Comparison of ENCODE assay signal across 15 cellular contexts in genomic region chr9:87428659-87429058, GRCh38.
A peak's percentile ranks its signal among the peaks of the same experiment; 100 is the strongest.
DNase-seq lines count a peak whose midpoint lies in the region; ATAC-seq and TF ChIP-seq lines count a peak whose summit lies in the region.
"Had no signal": no experiment of that assay in that cellular context is flagged by ENCODE, and none has a peak within 500 bp of the region (broad histone marks: within the 10 kb centered on the region; RNA-seq: fewer than 3 reads in every experiment).

No MANE protein-coding gene starts in this region.

- H3K9me3 Mint-ChIP-seq in GM23338, result peaks cover 26% of the 10 kb centered on the region
- peaks cover 20% of the 10 kb centered on the region for H3K9me3 Mint-ChIP-seq in WTC11

- POLR2A ChIA-PET in WTC11 (lab: Charles Lee), result no interaction called here

- CTCF ChIA-PET in WTC11 (lab: Charles Lee), result interaction anchor here (0.8 kb wide), 1 partner anchor 791 kb away, joined by 3 read pairs; no protein-coding TSS in a partner anchor

- H3K4me3 ChIP-seq in GM23338 (no peak overlapping the region), suprapubic skin (no peak overlapping the region), BE2C (ENCODE audit: low read depth, low read length) (no peak overlapping the region)
- H3K4me3 ChIP-seq: MG63 had no signal

- TF ChIP-seq POLR2A in suprapubic skin (IDR thresholded peaks at IDR 0.05), result no peak

- H3K27ac Mint-ChIP-seq in GM23338 (no peak overlapping the region), WTC11 (no peak overlapping the region)
- H3K27ac Mint-ChIP-seq: CD4-positive, alpha-beta T cell had no signal

- H3K9me2 ChIP-seq in GM23338 (ENCODE audit: insufficient read depth), result no peaks in the 10 kb centered on the region

- WGBS in suprapubic skin, result 50% methylated on average over 3 of the region's 3 CpGs

- H3K36me3 Mint-ChIP-seq in GM23338 (ENCODE audit: low read depth) (peaks cover 28% of the 10 kb centered on the region), WTC11 (peaks cover 34% of the 10 kb centered on the region)

- H3F3A ChIP-seq in GM23338 (replicated peaks; ENCODE audit: low read depth), result peaks cover 12% of the 10 kb centered on the region; the same call in 1 of the 2 replicates

- H3K27me3 ChIP-seq in GM23338 (ENCODE audit: insufficient read depth) (no peaks in the 10 kb centered on the region), suprapubic skin (no peaks in the 10 kb centered on the region), BE2C (no peaks in the 10 kb centered on the region)
- H3K27me3 ChIP-seq: MG63 had no signal

- H3K4me1 Mint-ChIP-seq in GM23338, result peaks cover 14% of the 10 kb centered on the region
- H3K4me1 Mint-ChIP-seq in WTC11, result peaks cover 36% of the 10 kb centered on the region

- H3K4me1 ChIP-seq in GM23338 (ENCODE audit: insufficient read depth) (peaks cover 11% of the 10 kb centered on the region; the same call in 1 of the 2 replicates), suprapubic skin (peaks cover 6% of the 10 kb centered on the region), BE2C (no peaks in the 10 kb centered on the region)

- H3K79me2 ChIP-seq in GM23338 (replicated peaks; ENCODE audit: insufficient read depth), result no peaks in the 10 kb centered on the region

- H3K27me3 Mint-ChIP-seq in GM23338 (ENCODE audit: insufficient read depth, low read depth, poor library complexity) (peaks cover 4% of the 10 kb centered on the region), WTC11 (ENCODE audit: low read depth) (peaks cover 13% of the 10 kb centered on the region)
- H3K27me3 Mint-ChIP-seq: CD4-positive, alpha-beta T cell had no signal

- DNase-seq in DMS53 (lab: John Stamatoyannopoulos, UW), result peak; percentile 41
- DNase-seq in GM23338 (ENCODE audit: low spot score), result no peak
- no peak for DNase-seq in WTC11 (ENCODE audit: low spot score)
- peak; percentile 73 for DNase-seq in mucosa of gallbladder (ENCODE audit: low spot score)
- no peak for DNase-seq in suprapubic skin (ENCODE audit: low spot score in 2 of 2)
- DNase-seq in BE2C, result no peak
- DNase-seq: ACHN; AML-193; CD4-positive, alpha-beta T cell; DMS79 treated with DMSO at 0.1 percent for 48 hours; MG63; NCI-H1092 treated with DMSO at 0.1 percent for 48 hours; NCI-H1694 treated with DMSO at 0.1 percent for 48 hours; NCI-H345 had no signal

- peak; percentile 45 for ATAC-seq in GM23338
- 0 out of 2 replicates have a peak, but pooled peaks have one; percentile 14 for ATAC-seq in WTC11
- ATAC-seq in HG02623 (IDR thresholded peaks at IDR 0.05; ENCODE audit: unreplicated experiment), result no peak

- H3K9me3 ChIP-seq in suprapubic skin, result no peaks in the 10 kb centered on the region
- no peaks in the 10 kb centered on the region for H3K9me3 ChIP-seq in BE2C

- H3K27ac ChIP-seq in GM23338 (ENCODE audit: low read depth), result no peak overlapping the region
- H3K27ac ChIP-seq in suprapubic skin, result no peak overlapping the region

- TF ChIP-seq CTCF in GM23338 (conservative IDR thresholded peaks at IDR 0.05; ENCODE audit: low read depth in 2 of 2), result no peak
- TF ChIP-seq CTCF in WTC11 (IDR thresholded peaks at IDR 0.05), result no peak
- TF ChIP-seq CTCF in suprapubic skin (IDR thresholded peaks at IDR 0.05), result no peak
- TF ChIP-seq CTCF in BE2C (IDR thresholded peaks at IDR 0.05; ENCODE audit: low read depth, low read length), result no peak

- H3K4me2 ChIP-seq in GM23338, result no peak overlapping the region

- H2AFZ ChIP-seq in GM23338, result no peak overlapping the region

- no peak for TF ChIP-seq EP300 in suprapubic skin (IDR thresholded peaks at IDR 0.05)

- H3K36me3 ChIP-seq in GM23338 (ENCODE audit: insufficient read depth) (peaks cover 12% of the 10 kb centered on the region), suprapubic skin (no peaks in the 10 kb centered on the region), BE2C (no peaks in the 10 kb centered on the region)
- H3K36me3 ChIP-seq: MG63 had no signal

- H4K20me1 ChIP-seq in GM23338 (replicated peaks; ENCODE audit: insufficient read depth), result no peaks in the 10 kb centered on the region

- H3K4me3 Mint-ChIP-seq in GM23338, result no peak overlapping the region
- no peak overlapping the region for H3K4me3 Mint-ChIP-seq in WTC11
- H3K4me3 Mint-ChIP-seq: CD4-positive, alpha-beta T cell had no signal

TF ChIP-seq in GM23338, 12 proteins besides CTCF, POLR2A, EP300 and RAD21:
- TF ChIP-seq POLR2AphosphoS5 (IDR thresholded peaks at IDR 0.05; ENCODE audit: low read depth) (no peak), NANOG (IDR thresholded peaks at IDR 0.05; ENCODE audit: borderline replicate concordance) (no peak), ETS1 (IDR thresholded peaks at IDR 0.05) (no peak)

TF ChIP-seq in WTC11, 78 proteins besides CTCF, POLR2A, EP300 and RAD21:
- no peak for TF ChIP-seq TEAD4 (CRISPR knock-in tag; IDR thresholded peaks at IDR 0.05)
- TF ChIP-seq ESRRA (CRISPR knock-in tag; IDR thresholded peaks at IDR 0.05; ENCODE audit: borderline replicate concordance), result no peak
- TF ChIP-seq E2F1 (CRISPR knock-in tag; IDR thresholded peaks at IDR 0.05), result no peak
- TF ChIP-seq EMX1 (CRISPR knock-in tag; IDR thresholded peaks at IDR 0.05), result no peak
- TF ChIP-seq HMGA2 (CRISPR knock-in tag; IDR thresholded peaks at IDR 0.05), result no peak
- no peak for TF ChIP-seq CREB1 (CRISPR knock-in tag; IDR thresholded peaks at IDR 0.05)
- no peak for TF ChIP-seq SOX15 (CRISPR knock-in tag; IDR thresholded peaks at IDR 0.05)
- TF ChIP-seq ZNF425 (CRISPR knock-in tag; conservative IDR thresholded peaks at IDR 0.05), result no peak
- no peak for TF ChIP-seq NFATC4 (CRISPR knock-in tag; IDR thresholded peaks at IDR 0.05)
- no peak for TF ChIP-seq TCF7 (CRISPR knock-in tag; IDR thresholded peaks at IDR 0.05; ENCODE audit: low read depth)
- TF ChIP-seq ATF6 (CRISPR knock-in tag; IDR thresholded peaks at IDR 0.05), result no peak
- no peak for TF ChIP-seq ATF2 (CRISPR knock-in tag; IDR thresholded peaks at IDR 0.05; ENCODE audit: borderline replicate concordance, low read depth)
- TF ChIP-seq SP1 (CRISPR knock-in tag; conservative IDR thresholded peaks at IDR 0.05), result no peak
- no peak for TF ChIP-seq NR1H2 (CRISPR knock-in tag; IDR thresholded peaks at IDR 0.05)

Comparison
In these comparisons a context has a peak if more than half of its experiments do, and no peak if none do; other contexts are left out.
1. DNase-seq: peak in DMS53 (single experiment) and mucosa of gallbladder (single experiment); none in GM23338 (single experiment), WTC11 (single experiment), suprapubic skin (0 of 2) and BE2C (single experiment).